ENCODE assay signal across 10 cellular contexts in genomic region chr10:43265799-43266721, GRCh38.
DNase-seq lines count a peak whose midpoint lies in the region; ATAC-seq and TF ChIP-seq lines count a peak whose summit lies in the region.
"Had no signal": no experiment of that assay in that cellular context is flagged by ENCODE, and none has a peak within 500 bp of the region (broad histone marks: within the 10 kb centered on the region; RNA-seq: fewer than 3 reads in every experiment).

No MANE protein-coding gene starts in this region.

- H3K27ac ChIP-seq in effector memory CD4-positive, alpha-beta T cell (ENCODE audit: insufficient read depth, low read length, poor library complexity, severe bottlenecking), result no peak overlapping the region
- H3K27ac ChIP-seq: ovary, SK-N-MC had no signal

- no peaks in the 10 kb centered on the region for H3K36me3 Mint-ChIP-seq in nephron progenitor cell (ENCODE audit: low read depth)

- peaks cover 90% of the 10 kb centered on the region for H3K27me3 Mint-ChIP-seq in nephron progenitor cell (ENCODE audit: low read depth, poor library complexity)

- no peak overlapping the region for H3K27ac Mint-ChIP-seq in nephron progenitor cell

- peaks cover 3% of the 10 kb centered on the region for H3K9me3 Mint-ChIP-seq in nephron progenitor cell

- H3K4me1 ChIP-seq in effector memory CD4-positive, alpha-beta T cell (ENCODE audit: control insufficient read depth, insufficient read depth, low read length, poor library complexity, severe bottlenecking), result peaks cover 7% of the 10 kb centered on the region

- peak; percentile 16 for DNase-seq in NCI-H1105 treated with DMSO at 0.1 percent for 48 hours (lab: John Stamatoyannopoulos, UW)
- no peak for DNase-seq in NCI-H1105 (lab: John Stamatoyannopoulos, UW)
- DNase-seq in activated CD4-positive, alpha-beta T cell treated with anti-CD3 and anti-CD28 coated beads, Interleukin-2, amount 50 U/mL, for 1 hour, result peak; percentile 42
- peak; percentile 27 to 37 (median 36) for DNase-seq in effector memory CD4-positive, alpha-beta T cell
- DNase-seq in nephron progenitor cell, result no peak
- DNase-seq in DMS79 (lab: John Stamatoyannopoulos, UW), result no peak

- no peaks in the 10 kb centered on the region for H3K9me3 ChIP-seq in effector memory CD4-positive, alpha-beta T cell (ENCODE audit: control insufficient read depth, low read length)
- H3K9me3 ChIP-seq: ovary had no signal

- H3K36me3 ChIP-seq in effector memory CD4-positive, alpha-beta T cell (ENCODE audit: control insufficient read depth, insufficient read depth, low read length), result no peaks in the 10 kb centered on the region
- H3K36me3 ChIP-seq: ovary had no signal

- H3K27me3 ChIP-seq in effector memory CD4-positive, alpha-beta T cell (replicated peaks; ENCODE audit: control insufficient read depth, insufficient read depth, low read length, poor library complexity, severe bottlenecking), result peaks cover 4% of the 10 kb centered on the region
- H3K27me3 ChIP-seq: ovary had no signal

- H3K4me3 ChIP-seq in effector memory CD4-positive, alpha-beta T cell (ENCODE audit: insufficient read depth, low read depth, low read length, poor library complexity, severe bottlenecking), result peak overlapping the region; percentile 57
- H3K4me3 ChIP-seq: ovary, SK-N-MC had no signal

- peak; percentile 20 for TF ChIP-seq CTCF in nephron progenitor cell (IDR thresholded peaks at IDR 0.05)

- H3K4me3 Mint-ChIP-seq in nephron progenitor cell, result peak overlapping the region; percentile 68

- peaks cover 9% of the 10 kb centered on the region for H3K4me1 Mint-ChIP-seq in nephron progenitor cell

- ATAC-seq in HG03196 (IDR thresholded peaks at IDR 0.05; ENCODE audit: unreplicated experiment) (no peak), HG02759 (IDR thresholded peaks at IDR 0.05; ENCODE audit: unreplicated experiment) (no peak)

Comparison
In these comparisons a context has a peak if more than half of its experiments do, and no peak if none do; other contexts are left out.
1. DNase-seq: peak in NCI-H1105 treated with DMSO at 0.1 percent for 48 hours (single experiment), activated CD4-positive, alpha-beta T cell treated with anti-CD3 and anti-CD28 coated beads, Interleukin-2, amount 50 U/mL, for 1 hour (single experiment) and effector memory CD4-positive, alpha-beta T cell (3 of 3); none in NCI-H1105 (single experiment), nephron progenitor cell (single experiment) and DMS79 (single experiment).